10 cellular contexts compared by ENCODE assay signal in genomic region chr18:3015851-3016250, GRCh38. TPM values are rescaled to one million over a fixed set of nuclear protein-coding genes. Genes with fewer than 3 reads are reported as not detected.
DNase-seq lines count a peak whose midpoint lies in the region; ATAC-seq and TF ChIP-seq lines count a peak whose summit lies in the region.
"Had no signal": no experiment of that assay in that cellular context is flagged by ENCODE, and none has a peak within 500 bp of the region (broad histone marks: within the 10 kb centered on the region; RNA-seq: fewer than 3 reads in every experiment).

No MANE protein-coding gene starts in this region.

- H3K4me3 ChIP-seq in BLaER1, result peak overlapping the region; percentile 39
- no peak overlapping the region for H3K4me3 ChIP-seq in HL-60 (replicated peaks; ENCODE audit: insufficient read depth, low read length)
- H3K4me3 ChIP-seq in Karpas-422 (ENCODE audit: low read length), result no peak overlapping the region
- H3K4me3 ChIP-seq in smooth muscle cell, result no peak overlapping the region

- H3K27ac Mint-ChIP-seq in natural killer cell treated with Interleukin-12 subunit alpha and Interleukin-12 subunit beta and Interleukin-15 and Interleukin-18, amount 100 ng/mL, for 72 hours, result peak overlapping the region; percentile 2 to 58

- peaks cover 0 to 4% of the 10 kb centered on the region in 2 donors for H3K27me3 Mint-ChIP-seq in natural killer cell treated with Interleukin-12 subunit alpha and Interleukin-12 subunit beta and Interleukin-15 and Interleukin-18, amount 100 ng/mL, for 72 hours

- no peaks in the 10 kb centered on the region for H3K9me3 Mint-ChIP-seq in natural killer cell treated with Interleukin-12 subunit alpha and Interleukin-12 subunit beta and Interleukin-15 and Interleukin-18, amount 100 ng/mL, for 72 hours
- H3K9me3 Mint-ChIP-seq: mesothelial cell of epicardium had no signal

- H3K36me3 ChIP-seq in BLaER1 (peaks cover 9% of the 10 kb centered on the region), Karpas-422 (ENCODE audit: insufficient read depth, low read length) (no peaks in the 10 kb centered on the region), smooth muscle cell (ENCODE audit: low read depth) (no peaks in the 10 kb centered on the region)

- H2AFZ ChIP-seq in Karpas-422 (ENCODE audit: low read length) (no peak overlapping the region), smooth muscle cell (ENCODE audit: low read depth) (no peak overlapping the region)

- H3K4me1 Mint-ChIP-seq in natural killer cell treated with Interleukin-12 subunit alpha and Interleukin-12 subunit beta and Interleukin-15 and Interleukin-18, amount 100 ng/mL, for 72 hours (ENCODE audit: low read depth in 2 of 2), result peaks cover 25 to 29% of the 10 kb centered on the region in 2 donors

- H3K9ac ChIP-seq in BLaER1 (peak overlapping the region; percentile 52), Karpas-422 (ENCODE audit: low read length) (no peak overlapping the region), smooth muscle cell (ENCODE audit: low read depth) (no peak overlapping the region)

- TF ChIP-seq CTCF in HL-60 (IDR thresholded peaks at IDR 0.05; ENCODE audit: insufficient read depth, low read length) (no peak), smooth muscle cell (IDR thresholded peaks at IDR 0.05; ENCODE audit: borderline replicate concordance, insufficient read depth, poor library complexity, severe bottlenecking) (no peak)

- H3F3A ChIP-seq in smooth muscle cell (ENCODE audit: low read depth), result no peaks in the 10 kb centered on the region

- peaks cover 12% of the 10 kb centered on the region for H4K20me1 ChIP-seq in BLaER1
- no peaks in the 10 kb centered on the region for H4K20me1 ChIP-seq in Karpas-422 (ENCODE audit: insufficient read depth, low read depth, low read length)
- peaks cover 6% of the 10 kb centered on the region for H4K20me1 ChIP-seq in smooth muscle cell (ENCODE audit: low read depth)

- no peaks in the 10 kb centered on the region for H3K9me2 ChIP-seq in Karpas-422 (replicated peaks; ENCODE audit: insufficient read depth, low read length)

- ATAC-seq in natural killer cell treated with Interleukin-12 subunit alpha and Interleukin-12 subunit beta and Interleukin-15 and Interleukin-18, amount 100 ng/mL, for 72 hours, result no peak
- ATAC-seq in HG03159 (IDR thresholded peaks at IDR 0.05; ENCODE audit: unreplicated experiment), result no peak

- H3K9me3 ChIP-seq in BLaER1, result no peaks in the 10 kb centered on the region
- no peaks in the 10 kb centered on the region for H3K9me3 ChIP-seq in Karpas-422 (ENCODE audit: low read length)
- no peaks in the 10 kb centered on the region for H3K9me3 ChIP-seq in smooth muscle cell (replicated peaks; ENCODE audit: low read depth)

- H3K36me3 Mint-ChIP-seq in natural killer cell treated with Interleukin-12 subunit alpha and Interleukin-12 subunit beta and Interleukin-15 and Interleukin-18, amount 100 ng/mL, for 72 hours, result no peaks in the 10 kb centered on the region

- peak overlapping the region; percentile 89 for H3K27ac ChIP-seq in BLaER1
- H3K27ac ChIP-seq in HL-60 (replicated peaks), result peak overlapping the region; percentile 87
- H3K27ac ChIP-seq in Karpas-422 (ENCODE audit: low read length), result no peak overlapping the region
- H3K27ac ChIP-seq in smooth muscle cell (ENCODE audit: low read depth), result no peak overlapping the region
- H3K27ac ChIP-seq: VCaP had no signal

- H3K27me3 ChIP-seq in BLaER1 (no peaks in the 10 kb centered on the region), HL-60 (ENCODE audit: insufficient read depth, poor library complexity, severe bottlenecking) (no peaks in the 10 kb centered on the region), Karpas-422 (ENCODE audit: low read length) (no peaks in the 10 kb centered on the region), smooth muscle cell (ENCODE audit: low read depth) (no peaks in the 10 kb centered on the region)

- peak overlapping the region; percentile 18 for H3K4me3 Mint-ChIP-seq in natural killer cell treated with Interleukin-12 subunit alpha and Interleukin-12 subunit beta and Interleukin-15 and Interleukin-18, amount 100 ng/mL, for 72 hours
- H3K4me3 Mint-ChIP-seq: mesothelial cell of epicardium had no signal

- peaks cover 13% of the 10 kb centered on the region for H3K79me2 ChIP-seq in Karpas-422 (ENCODE audit: low read length)
- peaks cover 17% of the 10 kb centered on the region for H3K79me2 ChIP-seq in smooth muscle cell (ENCODE audit: low read depth)

- H3K4me1 ChIP-seq in BLaER1 (peaks cover 75% of the 10 kb centered on the region), Karpas-422 (ENCODE audit: low read length) (peaks cover 20% of the 10 kb centered on the region), smooth muscle cell (ENCODE audit: low read depth) (peaks cover 4% of the 10 kb centered on the region)

- peak overlapping the region; percentile 80 for H3K4me2 ChIP-seq in BLaER1
- no peak overlapping the region for H3K4me2 ChIP-seq in Karpas-422 (ENCODE audit: low read depth, low read length, poor library complexity, severe bottlenecking)
- no peak overlapping the region for H3K4me2 ChIP-seq in smooth muscle cell

- 91% methylated on average over 4 of the region's 4 CpGs for WGBS in smooth muscle cell (ENCODE audit: low lambda C conversion rate)

- DNase-seq in HL-60 (ENCODE audit: low read depth in 1 of 2, low spot score in 1 of 2) (no peak), cerebellar cortex (ENCODE audit: low spot score) (peak; percentile 67), occipital lobe (lab: John Stamatoyannopoulos, UW) (no peak), Karpas-422 (no peak), smooth muscle cell (lab: John Stamatoyannopoulos, UW; ENCODE audit: unreplicated experiment) (no peak)
- no peak for DNase-seq in natural killer cell treated with Interleukin-12 subunit alpha and Interleukin-12 subunit beta and Interleukin-15 and Interleukin-18, amount 100 ng/mL, for 72 hours (ENCODE audit: low spot score)

RNA-seq across cellular contexts. Expression of gene LPIN2, which starts 2.9 kb away (rescaled TPM):
- 10 to 100 TPM; 57.8 to 80.3 TPM for total RNA-seq in natural killer cell treated with Interleukin-12 subunit alpha and Interleukin-12 subunit beta and Interleukin-15 and Interleukin-18, amount 100 ng/mL, for 72 hours
- total RNA-seq in occipital lobe (39.9 TPM), smooth muscle cell (17.9 and 20.0 TPM in 2 replicates)
- total RNA-seq in Karpas-422 (2014; rRNA removed; shearing (Covaris generic); ENCODE audit: low replicate concordance), result 8.5 and 13.7 TPM in 2 replicates
- polyA plus RNA-seq in smooth muscle cell, result 12.4 and 15.4 TPM in 2 replicates

Comparison
In these comparisons a context has a peak if more than half of its experiments do, and no peak if none do; other contexts are left out.
1. H3K27ac ChIP-seq: peak in BLaER1 (single experiment) and HL-60 (single experiment); none in Karpas-422 (single experiment) and smooth muscle cell (single experiment).